8 cellular contexts compared by ENCODE assay signal in genomic region chr17:54900457-54901229, GRCh38. TPM values are rescaled to one million over a fixed set of nuclear protein-coding genes. Genes with fewer than 3 reads are reported as not detected.
DNase-seq lines count a peak whose midpoint lies in the region; ATAC-seq and TF ChIP-seq lines count a peak whose summit lies in the region.

Gene TOM1L1 (plus strand): TSS chr17:54900852. CDS start chr17:54900866, 14 bp downstream.

- no peaks in the 10 kb centered on the region for H3K4me1 Mint-ChIP-seq in natural killer cell treated with Interleukin-12 subunit alpha and Interleukin-12 subunit beta and Interleukin-15 and Interleukin-18, amount 100 ng/mL, for 72 hours (ENCODE audit: low read depth in 2 of 2)
- H3K4me1 Mint-ChIP-seq in natural killer cell = no peaks in the 10 kb centered on the region

- no peak for DNase-seq in natural killer cell treated with Interleukin-12 subunit alpha and Interleukin-12 subunit beta and Interleukin-15 and Interleukin-18, amount 100 ng/mL, for 72 hours (ENCODE audit: low spot score)
- DNase-seq in natural killer cell = no peak
- DNase-seq in NCI-H2029 treated with DMSO at 0.1 percent for 48 hours (lab: John Stamatoyannopoulos, UW) = peak; percentile 56
- DNase-seq in epithelial cell of proximal tubule (ENCODE audit: low read depth) = no peak
- peak; percentile 31 for DNase-seq in middle frontal gyrus (ENCODE audit: extremely low spot score, low spot score)
- DNase-seq in substantia nigra (lab: John Stamatoyannopoulos, UW) = peak in 27 of 49 donors; percentile 2 to 79 (median 26)

- H3K4me3 Mint-ChIP-seq in natural killer cell treated with Interleukin-12 subunit alpha and Interleukin-12 subunit beta and Interleukin-15 and Interleukin-18, amount 100 ng/mL, for 72 hours = no peak within 1 kb of the TSS
- H3K4me3 Mint-ChIP-seq in natural killer cell = no peak within 1 kb of the TSS

- peaks cover 32 to 38% of the 10 kb centered on the region in 2 donors for H3K27me3 Mint-ChIP-seq in natural killer cell treated with Interleukin-12 subunit alpha and Interleukin-12 subunit beta and Interleukin-15 and Interleukin-18, amount 100 ng/mL, for 72 hours
- peaks cover 27% of the 10 kb centered on the region in 2 donors for H3K27me3 Mint-ChIP-seq in natural killer cell (ENCODE audit: low read depth in 2 of 2)

- H3K4me3 ChIP-seq in WI38 (ENCODE audit: low read depth, low read length) (peak within 1 kb of the TSS; percentile 63), epithelial cell of proximal tubule (ENCODE audit: low read depth, low read length) (no peak within 1 kb of the TSS)

- no peak within 1 kb of the TSS for H3K27ac ChIP-seq in substantia nigra (ENCODE audit: low read depth, low read length, poor library complexity, severe bottlenecking)

- H3K9me3 Mint-ChIP-seq in natural killer cell treated with Interleukin-12 subunit alpha and Interleukin-12 subunit beta and Interleukin-15 and Interleukin-18, amount 100 ng/mL, for 72 hours = no peaks in the 10 kb centered on the region
- peaks cover 0 to 2% of the 10 kb centered on the region in 2 donors for H3K9me3 Mint-ChIP-seq in natural killer cell

- ATAC-seq in natural killer cell treated with Interleukin-12 subunit alpha and Interleukin-12 subunit beta and Interleukin-15 and Interleukin-18, amount 100 ng/mL, for 72 hours = peak; percentile 52
- no peak for ATAC-seq in natural killer cell
- ATAC-seq in HG02973 (IDR thresholded peaks at IDR 0.05; ENCODE audit: unreplicated experiment) = peak; percentile 80

- no peaks in the 10 kb centered on the region for H3K36me3 Mint-ChIP-seq in natural killer cell treated with Interleukin-12 subunit alpha and Interleukin-12 subunit beta and Interleukin-15 and Interleukin-18, amount 100 ng/mL, for 72 hours
- no peaks in the 10 kb centered on the region for H3K36me3 Mint-ChIP-seq in natural killer cell

- H3K27ac Mint-ChIP-seq in natural killer cell treated with Interleukin-12 subunit alpha and Interleukin-12 subunit beta and Interleukin-15 and Interleukin-18, amount 100 ng/mL, for 72 hours = no peak within 1 kb of the TSS
- no peak within 1 kb of the TSS for H3K27ac Mint-ChIP-seq in natural killer cell

- TF ChIP-seq CTCF in natural killer cell (IDR thresholded peaks at IDR 0.05) = no peak
- TF ChIP-seq CTCF in WI38 (IDR thresholded peaks at IDR 0.05; ENCODE audit: low read depth, low read length) = no peak
- TF ChIP-seq CTCF in epithelial cell of proximal tubule (conservative IDR thresholded peaks at IDR 0.05; ENCODE audit: low read depth, low read length) = no peak

- intact Hi-C loops in natural killer cell (cut with micrococcal nuclease) = no loop called here

RNA-seq across cellular contexts. Expression of gene TOM1L1, which starts in this region (rescaled TPM):
- not detected for total RNA-seq in natural killer cell treated with Interleukin-12 subunit alpha and Interleukin-12 subunit beta and Interleukin-15 and Interleukin-18, amount 100 ng/mL, for 72 hours
- not detected for total RNA-seq in natural killer cell
- 71.4 and 81.2 TPM in 2 replicates for total RNA-seq in epithelial cell of proximal tubule

Comparison
In these comparisons a context has a peak if more than half of its experiments do, and no peak if none do; other contexts are left out.
1. RNA of gene TOM1L1 (total RNA-seq): 71.4 to 81.2 TPM in epithelial cell of proximal tubule; not detected in natural killer cell treated with Interleukin-12 subunit alpha and Interleukin-12 subunit beta and Interleukin-15 and Interleukin-18, amount 100 ng/mL, for 72 hours and not detected in natural killer cell; every median in the first group is over 10 times any median in the second.
2. Peak in ATAC-seq in natural killer cell treated with Interleukin-12 subunit alpha and Interleukin-12 subunit beta and Interleukin-15 and Interleukin-18, amount 100 ng/mL, for 72 hours; RNA of the gene not detected or under 1 TPM.
3. DNase-seq: peak in NCI-H2029 treated with DMSO at 0.1 percent for 48 hours (single experiment), middle frontal gyrus (single experiment) and substantia nigra (27 of 49); none in natural killer cell treated with Interleukin-12 subunit alpha and Interleukin-12 subunit beta and Interleukin-15 and Interleukin-18, amount 100 ng/mL, for 72 hours (single experiment), natural killer cell (single experiment) and epithelial cell of proximal tubule (single experiment).